In the genomic region with DNA sequence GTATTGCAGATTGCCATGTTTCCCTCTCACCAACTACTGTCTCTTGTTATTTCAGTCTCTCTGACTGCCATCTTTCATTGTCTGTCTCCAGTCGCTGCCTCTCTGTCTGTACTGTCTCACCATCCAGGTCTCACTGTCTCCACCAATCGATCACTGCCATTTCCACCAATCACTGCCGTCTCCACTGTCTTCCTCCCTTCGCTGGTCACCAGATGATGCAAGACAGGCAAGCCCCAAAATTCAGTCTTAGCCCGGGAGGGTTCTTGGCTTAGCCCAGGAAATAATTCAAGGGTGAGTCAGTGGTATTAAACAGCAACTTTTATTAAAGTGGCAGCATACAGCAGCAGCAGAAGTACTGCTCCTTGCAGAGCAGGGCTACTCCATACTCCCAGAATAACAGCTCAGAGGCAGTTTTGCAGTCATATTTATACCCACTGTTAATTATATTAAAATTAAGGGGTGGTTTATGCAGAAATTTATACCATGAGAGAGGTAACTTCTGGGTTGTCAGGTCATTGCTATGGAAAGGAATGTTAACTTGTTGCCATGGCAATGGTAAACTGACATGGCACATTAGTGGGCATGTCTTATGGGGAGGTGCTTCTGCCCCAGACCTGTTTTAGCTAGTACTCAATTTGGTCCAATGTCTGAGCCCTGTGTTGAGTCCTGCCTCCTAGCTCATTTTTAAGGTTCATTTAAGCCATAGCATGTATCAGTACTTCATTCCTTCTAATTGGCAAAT, we compare ENCODE assay signal across 7 cellular contexts. TPM values are rescaled to one million over a fixed set of nuclear protein-coding genes. Genes with fewer than 3 reads are reported as not detected.
DNase-seq lines count a peak whose midpoint lies in the region; FAIRE-seq and TF ChIP-seq lines count a peak whose summit lies in the region.

No MANE protein-coding gene starts in this region.

- H3K36me3 ChIP-seq in skeletal muscle satellite cell (ENCODE audit: insufficient read depth, low read length) = no peaks in the 10 kb centered on the region

- peak; percentile 44 for TF ChIP-seq POLR2A in H54 (IDR thresholded peaks at IDR 0.05; ENCODE audit: low read depth, low read length)

- FAIRE-seq in H54 (lab: Jason Lieb, UNC) (peak; percentile 98), RCC 7860 (lab: Jason Lieb, UNC) (peak; percentile 94)

- H3K4me3 ChIP-seq in skeletal muscle satellite cell (ENCODE audit: low read length) = peak overlapping the region; percentile 12

- H3K9ac ChIP-seq in skeletal muscle satellite cell (ENCODE audit: low read depth, low read length) = peak overlapping the region; percentile 63

- H3K4me1 ChIP-seq in skeletal muscle satellite cell (ENCODE audit: control insufficient read depth, insufficient read depth, low read length) = peaks cover 14% of the 10 kb centered on the region

- DNase-seq in H54 (ENCODE audit: insufficient read length, low spot score) (peak; percentile 32), RCC 7860 (ENCODE audit: low spot score) (peak; percentile 96), fibroblast of peridontal ligament (ENCODE audit: extremely low read depth) (peak; percentile 97), NCI-H2029 treated with DMSO at 0.1 percent for 48 hours (lab: John Stamatoyannopoulos, UW) (no peak), inferior parietal cortex (ENCODE audit: extremely low spot score) (no peak), DMS114 treated with DMSO at 0.1 percent for 48 hours (lab: John Stamatoyannopoulos, UW; ENCODE audit: unreplicated experiment) (no peak)

- peak overlapping the region; percentile 55 for H3K4me2 ChIP-seq in skeletal muscle satellite cell (ENCODE audit: low read length)

- H3K9me3 ChIP-seq in skeletal muscle satellite cell (replicated peaks; ENCODE audit: low read length) = peaks cover 4% of the 10 kb centered on the region

- no peaks in the 10 kb centered on the region for H3K27me3 ChIP-seq in skeletal muscle satellite cell (ENCODE audit: control insufficient read depth, insufficient read depth, low read length)

RNA-seq across cellular contexts. Expression of a gene that starts 23.0 kb away (rescaled TPM):
- total RNA-seq in skeletal muscle satellite cell (2012; rRNA removed) = 56.4 and 79.1 TPM in 2 replicates

Comparison
In these comparisons a context has a peak if more than half of its experiments do, and no peak if none do; other contexts are left out.
1. DNase-seq: peak in H54 (single experiment), RCC 7860 (single experiment) and fibroblast of peridontal ligament (single experiment); none in NCI-H2029 treated with DMSO at 0.1 percent for 48 hours (single experiment), inferior parietal cortex (single experiment) and DMS114 treated with DMSO at 0.1 percent for 48 hours (single experiment).